Comparison of ENCODE assay signal across 8 cellular contexts in genomic region chrX:111098874-111099273, GRCh38. TPM values are rescaled to one million over a fixed set of nuclear protein-coding genes. Genes with fewer than 3 reads are reported as not detected.
DNase-seq lines count a peak whose midpoint lies in the region; ATAC-seq, FAIRE-seq and TF ChIP-seq lines count a peak whose summit lies in the region.

No MANE protein-coding gene starts in this region.

- no TSS peak for BruUV-seq in Panc1 (replicated peaks; lab: Mats Ljungman, UMichigan)

- H3K4me1 ChIP-seq in Panc1 (ENCODE audit: control insufficient read depth, insufficient read depth, low read length): peaks cover 10% of the 10 kb centered on the region; the same call in 1 of the 2 replicates
- peaks cover 0 to 5% (median 0%) of the 10 kb centered on the region in 12 donors for H3K4me1 ChIP-seq in heart left ventricle
- H3K4me1 ChIP-seq in small intestine (ENCODE audit: control insufficient read depth in 2 of 2, insufficient read depth in 1 of 2, low read depth in 1 of 2, low read length in 1 of 2): no peaks in the 10 kb centered on the region

- POLR2A ChIA-PET in Panc1 (lab: Charles Lee): no interaction called here

- WGBS in heart left ventricle, 4 donors: 28 to 36% (median 32%) methylated on average over 21 to 22 of the region's 22 CpGs
- 15 to 23% (median 17%) methylated on average over 16 to 22 of the region's 22 CpGs for WGBS in small intestine, 3 donors

- H3K36me3 ChIP-seq in Panc1 (ENCODE audit: control insufficient read depth, insufficient read depth, low read length) (no peaks in the 10 kb centered on the region), heart left ventricle (no peaks in the 10 kb centered on the region), small intestine (ENCODE audit: control insufficient read depth in 2 of 2, insufficient read depth in 2 of 2, low read length in 2 of 2) (no peaks in the 10 kb centered on the region)

- TF ChIP-seq CTCF in Panc1 (IDR thresholded peaks at IDR 0.05) (peak; percentile 87), heart left ventricle (IDR thresholded peaks at IDR 0.05) (peak; percentile 24 to 68 (median 44))

- CTCF ChIA-PET in Panc1 (lab: Charles Lee): interaction anchor here (0.7 to 0.8 kb wide), 2 partner anchors 16 to 383 kb away, joined by 3 to 5 read pairs; no protein-coding TSS in a partner anchor

- ATAC-seq in HG02943 (IDR thresholded peaks at IDR 0.05; ENCODE audit: low read depth, unreplicated experiment) (peak; percentile 62), Panc1 (peak; percentile 68), heart left ventricle (no peak)

- peak; percentile 31 to 50 for DNase-seq in NOMO-1 (lab: John Stamatoyannopoulos, UW; ENCODE audit: unreplicated experiment in 2 of 2)
- no peak for DNase-seq in NOMO-1 treated with dmso at 0.1 percent for 144 hours (lab: John Stamatoyannopoulos, UW; ENCODE audit: unreplicated experiment)
- DNase-seq in Panc1 (ENCODE audit: low read depth, low spot score): peak; percentile 41
- peak; percentile 6 for DNase-seq in activated gamma-delta T cell (lab: John Stamatoyannopoulos, UW)
- peak in 1 of 5 donors; percentile 66 for DNase-seq in heart left ventricle
- DNase-seq in small intestine: peak; percentile 36
- DNase-seq in superior temporal gyrus (ENCODE audit: extremely low spot score): no peak

- intact Hi-C loops in Panc1 (cut with micrococcal nuclease; ENCODE audit: unreplicated experiment) (loop anchor here (5.0 to 10.0 kb wide), 4 partner anchors 143 to 644 kb away; no protein-coding TSS in a partner anchor), heart left ventricle (cut with DNase I) (no loop called here)

- H3K9me3 ChIP-seq in Panc1 (ENCODE audit: control insufficient read depth, insufficient read depth, low read depth, low read length) (no peaks in the 10 kb centered on the region), heart left ventricle (no peaks in the 10 kb centered on the region), small intestine (ENCODE audit: control insufficient read depth, low read depth) (no peaks in the 10 kb centered on the region)

- in situ Hi-C loops in Panc1 (cut with HindIII; ENCODE audit: low pct_unique_long_range_greater_than_20kb, low sequenced_read_pairs): no loop called here

- FAIRE-seq in small intestine (lab: Jason Lieb, UNC): no peak

- H3K27me3 ChIP-seq in Panc1 (ENCODE audit: control insufficient read depth, insufficient read depth, low read length): peaks cover 4% of the 10 kb centered on the region; the same call in 1 of the 2 replicates
- H3K27me3 ChIP-seq in heart left ventricle: peaks cover 0 to 53% (median 0%) of the 10 kb centered on the region in 9 donors
- no peaks in the 10 kb centered on the region for H3K27me3 ChIP-seq in small intestine (ENCODE audit: control insufficient read depth in 2 of 2, insufficient read depth in 2 of 2, low read length in 2 of 2)

- no peak overlapping the region for H3K27ac ChIP-seq in Panc1 (ENCODE audit: low read length)
- H3K27ac ChIP-seq in heart left ventricle: no peak overlapping the region
- H3K27ac ChIP-seq in small intestine (ENCODE audit: low read depth in 1 of 2, low read length in 1 of 2): no peak overlapping the region

- no peak for TF ChIP-seq POLR2A in heart left ventricle (IDR thresholded peaks at IDR 0.05)

- H3K4me3 ChIP-seq in Panc1 (ENCODE audit: low read depth in 2 of 2, low read length in 2 of 2) (no peak overlapping the region), heart left ventricle (no peak overlapping the region), small intestine (ENCODE audit: low read depth in 1 of 2, low read length in 2 of 2) (no peak overlapping the region)

RNA-seq across cellular contexts. Expression of gene PAK3, which starts 2.9 kb away (rescaled TPM):
- total RNA-seq in Panc1 (2021; ENCODE audit: unreplicated experiment) (0.15 TPM), heart left ventricle (1 to 10 TPM in 1 of 9 donors, under 1 TPM in 8; 0.12 to 1.1 (median 0.43) TPM)
- polyA plus RNA-seq in Panc1 (2012; ENCODE audit: insufficient read length): not detected
- polyA plus RNA-seq in heart left ventricle (under 1 TPM in 1 of 2 donors, not detected in 1; 0.04 TPM), small intestine (under 1 TPM in 2 of 3 donors, not detected in 1; under 0.01 to 0.51 TPM)

Comparison
In these comparisons a context has a peak if more than half of its experiments do, and no peak if none do; other contexts are left out.
1. DNase-seq: peak in NOMO-1 (2 of 2), Panc1 (single experiment), activated gamma-delta T cell (single experiment) and small intestine (single experiment); none in NOMO-1 treated with dmso at 0.1 percent for 144 hours (single experiment) and superior temporal gyrus (single experiment).
2. ATAC-seq: peak in HG02943 (single experiment) and Panc1 (single experiment); none in heart left ventricle (0 of 4).